8 cellular contexts compared by ENCODE assay signal in genomic region chr10:116490028-116490662, GRCh38. TPM values are rescaled to one million over a fixed set of nuclear protein-coding genes. Genes with fewer than 3 reads are reported as not detected.
DNase-seq lines count a peak whose midpoint lies in the region; ATAC-seq, FAIRE-seq and TF ChIP-seq lines count a peak whose summit lies in the region.

No MANE protein-coding gene starts in this region.

- WGBS in A549 (ENCODE audit: missing lambda C conversion rate) = 0% methylated on average over 2 of the region's 2 CpGs
- WGBS in small intestine, 3 donors = 11 to 17% (median 17%) methylated on average over 2 of the region's 2 CpGs

- no peaks in the 10 kb centered on the region for H3K9me3 Mint-ChIP-seq in endothelial cell (ENCODE audit: unreplicated experiment)
- H3K9me3 Mint-ChIP-seq in activated CD4-positive, alpha-beta T cell treated with anti-CD3 and anti-CD28 coated beads, Interleukin-2, amount 10 ng/mL, durations not matched to agents 7 days and 5 days = no peaks in the 10 kb centered on the region

- FAIRE-seq in A549 (lab: Jason Lieb, UNC) = peak; percentile 13
- peak; percentile 5 for FAIRE-seq in small intestine (lab: Jason Lieb, UNC)
- FAIRE-seq in GM12892 (lab: Jason Lieb, UNC) = no peak

- H3K4me1 ChIP-seq in A549 = no peaks in the 10 kb centered on the region
- H3K4me1 ChIP-seq in small intestine (ENCODE audit: control insufficient read depth in 2 of 2, insufficient read depth in 1 of 2, low read depth in 1 of 2, low read length in 1 of 2) = no peaks in the 10 kb centered on the region

- peak in 1 of 2 experiments; percentile 38; a peak in 2 of 5 replicates for TF ChIP-seq RAD21 in A549 (conservative IDR thresholded peaks at IDR 0.05 in 1 of 2, IDR thresholded peaks at IDR 0.05 in 1 of 2)

- TF ChIP-seq POLR2A in A549 (IDR thresholded peaks at IDR 0.05; ENCODE audit: low read length) (no peak), NB4 (IDR thresholded peaks at IDR 0.05; ENCODE audit: extremely low read depth, insufficient read length) (no peak), GM12892 (IDR thresholded peaks at IDR 0.05; ENCODE audit: low read depth, low read length) (no peak)

- peak; percentile 65 for TF ChIP-seq CTCF in A549 (IDR thresholded peaks at IDR 0.05)
- TF ChIP-seq CTCF in GM12873 (IDR thresholded peaks at IDR 0.05; ENCODE audit: insufficient read depth, low read depth, low read length, missing control alignments) = peak; percentile 55
- TF ChIP-seq CTCF in NB4 (IDR thresholded peaks at IDR 0.05; ENCODE audit: low read depth, low read length) = peak; percentile 48
- TF ChIP-seq CTCF in endothelial cell (IDR thresholded peaks at IDR 0.05; ENCODE audit: unreplicated experiment) = peak; percentile 73

- CTCF ChIA-PET in A549 (lab: Yijun Ruan, JAX) = interaction anchor here (0.9 to 1.8 kb wide), 6 partner anchors 10 to 23 kb away, joined by 3 to 7 read pairs (median 3); no protein-coding TSS in a partner anchor
- CTCF ChIA-PET in activated CD4-positive, alpha-beta T cell treated with anti-CD3 and anti-CD28 coated beads, Interleukin-2, amount 10 ng/mL, durations not matched to agents 7 days and 5 days (lab: Charles Lee) = no interaction called here

- H3K27me3 Mint-ChIP-seq in endothelial cell (ENCODE audit: unreplicated experiment) = peaks cover 2% of the 10 kb centered on the region
- H3K27me3 Mint-ChIP-seq in activated CD4-positive, alpha-beta T cell treated with anti-CD3 and anti-CD28 coated beads, Interleukin-2, amount 10 ng/mL, durations not matched to agents 7 days and 5 days = no peaks in the 10 kb centered on the region

- no peaks in the 10 kb centered on the region for H3K36me3 Mint-ChIP-seq in endothelial cell (ENCODE audit: low read depth, unreplicated experiment)
- H3K36me3 Mint-ChIP-seq in activated CD4-positive, alpha-beta T cell treated with anti-CD3 and anti-CD28 coated beads, Interleukin-2, amount 10 ng/mL, durations not matched to agents 7 days and 5 days (ENCODE audit: low read depth) = no peaks in the 10 kb centered on the region

- DNase-seq in A549 (ENCODE audit: low read depth in 1 of 2, low spot score in 1 of 2) (peak; percentile 15 to 31), NB4 (ENCODE audit: low read depth) (peak; percentile 25), endothelial cell (ENCODE audit: low spot score) (no peak), small intestine (peak; percentile 17), GM12892 (ENCODE audit: insufficient read length) (no peak)
- DNase-seq in activated CD4-positive, alpha-beta T cell treated with anti-CD3 and anti-CD28 coated beads, Interleukin-2, amount 10 ng/mL, durations not matched to agents 7 days and 5 days = no peak

- no peaks in the 10 kb centered on the region for H3K36me3 ChIP-seq in small intestine (ENCODE audit: control insufficient read depth in 2 of 2, insufficient read depth in 2 of 2, low read length in 2 of 2)

- no peak overlapping the region for H3K27ac Mint-ChIP-seq in endothelial cell (ENCODE audit: unreplicated experiment)
- H3K27ac Mint-ChIP-seq in activated CD4-positive, alpha-beta T cell treated with anti-CD3 and anti-CD28 coated beads, Interleukin-2, amount 10 ng/mL, durations not matched to agents 7 days and 5 days = no peak overlapping the region

- TF ChIP-seq EP300 in A549 (IDR thresholded peaks at IDR 0.05) = no peak

- H3K4me3 Mint-ChIP-seq in endothelial cell (ENCODE audit: unreplicated experiment) = no peak overlapping the region
- no peak overlapping the region for H3K4me3 Mint-ChIP-seq in activated CD4-positive, alpha-beta T cell treated with anti-CD3 and anti-CD28 coated beads, Interleukin-2, amount 10 ng/mL, durations not matched to agents 7 days and 5 days

- POLR2A ChIA-PET in A549 (lab: Yijun Ruan, JAX) = no interaction called here
- POLR2A ChIA-PET in activated CD4-positive, alpha-beta T cell treated with anti-CD3 and anti-CD28 coated beads, Interleukin-2, amount 10 ng/mL, durations not matched to agents 7 days and 5 days (lab: Charles Lee) = no interaction called here

- H3K4me3 ChIP-seq in A549 = no peak overlapping the region
- H3K4me3 ChIP-seq in NB4 (ENCODE audit: low read depth, low read length) = no peak overlapping the region
- H3K4me3 ChIP-seq in small intestine (ENCODE audit: low read depth in 1 of 2, low read length in 2 of 2) = no peak overlapping the region

- no peak overlapping the region for H3K4me2 ChIP-seq in A549

- H3K27me3 ChIP-seq in small intestine (ENCODE audit: control insufficient read depth in 2 of 2, insufficient read depth in 2 of 2, low read length in 2 of 2) = no peaks in the 10 kb centered on the region

- ATAC-seq in A549 (peak in 1 of 2 experiments; percentile 72; a peak in 3 of 6 replicates), HG03025 (IDR thresholded peaks at IDR 0.05; ENCODE audit: low FRiP score, unreplicated experiment) (no peak)

- peaks cover 2% of the 10 kb centered on the region for H3K4me1 Mint-ChIP-seq in endothelial cell (ENCODE audit: unreplicated experiment)
- H3K4me1 Mint-ChIP-seq in activated CD4-positive, alpha-beta T cell treated with anti-CD3 and anti-CD28 coated beads, Interleukin-2, amount 10 ng/mL, durations not matched to agents 7 days and 5 days = no peaks in the 10 kb centered on the region

- H3K27ac ChIP-seq in A549 (no peak overlapping the region), small intestine (ENCODE audit: low read depth in 1 of 2, low read length in 1 of 2) (no peak overlapping the region)

- H3K9me3 ChIP-seq in A549 = no peaks in the 10 kb centered on the region
- no peaks in the 10 kb centered on the region for H3K9me3 ChIP-seq in small intestine (ENCODE audit: control insufficient read depth, low read depth)

TF ChIP-seq in A549, 52 proteins besides CTCF, POLR2A, EP300 and RAD21 (continues in another document):
- TF ChIP-seq CHD2 (IDR thresholded peaks at IDR 0.05; ENCODE audit: low read length, partially characterized antibody) = no peak
- TF ChIP-seq ZC3H11A (IDR thresholded peaks at IDR 0.05) = no peak
- TF ChIP-seq CBX8 (IDR thresholded peaks at IDR 0.05) = no peak
- TF ChIP-seq FOSB (CRISPR knock-in tag; IDR thresholded peaks at IDR 0.05) = no peak
- TF ChIP-seq REST (IDR thresholded peaks at IDR 0.05) = no peak
- TF ChIP-seq RARB (CRISPR knock-in tag; IDR thresholded peaks at IDR 0.05) = no peak
- no peak for TF ChIP-seq CHD4 (IDR thresholded peaks at IDR 0.05; ENCODE audit: borderline replicate concordance)
- TF ChIP-seq KDM1A (IDR thresholded peaks at IDR 0.05; ENCODE audit: low read depth) = no peak
- peak in 1 of 2 experiments; percentile 49; a peak in 2 of 4 replicates for TF ChIP-seq CEBPB (IDR thresholded peaks at IDR 0.05)
- TF ChIP-seq EHMT2 (IDR thresholded peaks at IDR 0.05; ENCODE audit: low read depth) = no peak
- no peak for TF ChIP-seq PHF8 (IDR thresholded peaks at IDR 0.05; ENCODE audit: borderline replicate concordance, low read depth)
- TF ChIP-seq, protein P1, sequence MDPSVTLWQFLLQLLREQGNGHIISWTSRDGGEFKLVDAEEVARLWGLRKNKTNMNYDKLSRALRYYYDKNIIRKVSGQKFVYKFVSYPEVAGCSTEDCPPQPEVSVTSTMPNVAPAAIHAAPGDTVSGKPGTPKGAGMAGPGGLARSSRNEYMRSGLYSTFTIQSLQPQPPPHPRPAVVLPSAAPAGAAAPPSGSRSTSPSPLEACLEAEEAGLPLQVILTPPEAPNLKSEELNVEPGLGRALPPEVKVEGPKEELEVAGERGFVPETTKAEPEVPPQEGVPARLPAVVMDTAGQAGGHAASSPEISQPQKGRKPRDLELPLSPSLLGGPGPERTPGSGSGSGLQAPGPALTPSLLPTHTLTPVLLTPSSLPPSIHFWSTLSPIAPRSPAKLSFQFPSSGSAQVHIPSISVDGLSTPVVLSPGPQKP (IDR thresholded peaks at IDR 0.05; ENCODE audit: low read depth, low read length) = no peak
- TF ChIP-seq, protein P2, sequence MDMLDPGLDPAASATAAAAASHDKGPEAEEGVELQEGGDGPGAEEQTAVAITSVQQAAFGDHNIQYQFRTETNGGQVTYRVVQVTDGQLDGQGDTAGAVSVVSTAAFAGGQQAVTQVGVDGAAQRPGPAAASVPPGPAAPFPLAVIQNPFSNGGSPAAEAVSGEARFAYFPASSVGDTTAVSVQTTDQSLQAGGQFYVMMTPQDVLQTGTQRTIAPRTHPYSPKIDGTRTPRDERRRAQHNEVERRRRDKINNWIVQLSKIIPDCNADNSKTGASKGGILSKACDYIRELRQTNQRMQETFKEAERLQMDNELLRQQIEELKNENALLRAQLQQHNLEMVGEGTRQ (IDR thresholded peaks at IDR 0.05) = no peak

RNA-seq across cellular contexts. Expression of gene PNLIP, which starts 55.6 kb away (rescaled TPM):
- polyA plus RNA-seq in A549 (2011; rRNA removed) (not detected in 2 replicates), A549 (2017; fragmentation: RNase III; extraction: RNeasy Plus Mini Kit Qiagen cat#74134 plus additional on column Dnase treatment) (not detected in 3 replicates), small intestine (1 to 10 TPM in 2 of 3 donors, not detected in 1; 2.2 to 2.4 TPM)
- polyA plus RNA-seq in A549 (2012; cell fraction: cytosol; rRNA removed) = not detected in 2 replicates
- not detected in 2 replicates for polyA plus RNA-seq in A549 (2012; cell fraction: nucleus; rRNA removed)
- polyA minus RNA-seq in A549 (2011; rRNA and poly(A)+ RNA removed) = not detected in 2 replicates
- total RNA-seq in endothelial cell (ENCODE audit: unreplicated experiment) = not detected
- total RNA-seq in activated CD4-positive, alpha-beta T cell treated with anti-CD3 and anti-CD28 coated beads, Interleukin-2, amount 10 ng/mL, durations not matched to agents 7 days and 5 days = not detected
- polyA plus RNA-seq in GM12892 (2012; ENCODE audit: missing spikeins) = not detected

Comparison
In these comparisons a context has a peak if more than half of its experiments do, and no peak if none do; other contexts are left out.
1. DNase-seq: peak in A549 (2 of 2), NB4 (single experiment) and small intestine (single experiment); none in endothelial cell (single experiment), activated CD4-positive, alpha-beta T cell treated with anti-CD3 and anti-CD28 coated beads, Interleukin-2, amount 10 ng/mL, durations not matched to agents 7 days and 5 days (single experiment) and GM12892 (single experiment).
2. Peak in every context shown above with its lines, with median percentiles within 50 percentile points of each other: CTCF ChIP-seq.